In genomic region chr17:17414316-17414937, GRCh38 we compare ENCODE assay signal across 10 cellular contexts.
DNase-seq lines count a peak whose midpoint lies in the region; ATAC-seq and TF ChIP-seq lines count a peak whose summit lies in the region.
"Had no signal": no experiment of that assay in that cellular context is flagged by ENCODE, and none has a peak within 500 bp of the region (broad histone marks: within the 10 kb centered on the region; RNA-seq: fewer than 3 reads in every experiment).

No MANE protein-coding gene starts in this region.

- peak overlapping the region; percentile 29; the same call in 1 of the 2 replicates for H3K56ac ChIP-seq in IMR-90 (ENCODE audit: extremely low read depth, insufficient read depth, low read length)

- H3K4me2 ChIP-seq in IMR-90 (ENCODE audit: low read depth, low read length): peak overlapping the region; percentile 58

- peak overlapping the region; percentile 69 for H3K14ac ChIP-seq in IMR-90 (replicated peaks; ENCODE audit: low read depth, low read length)

- H4K20me1 ChIP-seq in IMR-90 (ENCODE audit: insufficient read depth, low read length): no peaks in the 10 kb centered on the region

- H2AFZ ChIP-seq in IMR-90 (replicated peaks; ENCODE audit: low read length, poor library complexity): peak overlapping the region; percentile 81
- H2AFZ ChIP-seq: parathyroid adenoma had no signal

- H3K36me3 Mint-ChIP-seq in brain: no peaks in the 10 kb centered on the region

- H3K27me3 Mint-ChIP-seq in brain: peaks cover 17% of the 10 kb centered on the region

- H3K9me3 ChIP-seq in IMR-90 (ENCODE audit: control insufficient read depth, insufficient read depth, low read length): no peaks in the 10 kb centered on the region
- H3K9me3 ChIP-seq in thoracic aorta: no peaks in the 10 kb centered on the region
- H3K9me3 ChIP-seq in WERI-Rb-1 (ENCODE audit: severe bottlenecking): no peaks in the 10 kb centered on the region

- H2BK20ac ChIP-seq in IMR-90 (ENCODE audit: low read depth, low read length): peak overlapping the region; percentile 79

- H4K91ac ChIP-seq in IMR-90 (ENCODE audit: insufficient read depth, low read depth, low read length): peak overlapping the region; percentile 82

- TF ChIP-seq CTCF in IMR-90 (conservative IDR thresholded peaks at IDR 0.05; ENCODE audit: low read depth, low read length): no peak
- no peak for TF ChIP-seq CTCF in brain (conservative IDR thresholded peaks at IDR 0.05)
- TF ChIP-seq CTCF in thoracic aorta (IDR thresholded peaks at IDR 0.05): no peak
- no peak for TF ChIP-seq CTCF in WERI-Rb-1 (IDR thresholded peaks at IDR 0.05; ENCODE audit: low read depth, low read length)

- H3K27ac ChIP-seq in IMR-90 (ENCODE audit: insufficient read depth, low read length) (peak overlapping the region; percentile 62), thoracic aorta (no peak overlapping the region), WERI-Rb-1 (no peak overlapping the region)
- H3K27ac ChIP-seq: brain microvascular endothelial cell, parathyroid adenoma had no signal

- H3K36me3 ChIP-seq in IMR-90 (ENCODE audit: control insufficient read depth, insufficient read depth, low read length) (no peaks in the 10 kb centered on the region), thoracic aorta (no peaks in the 10 kb centered on the region), WERI-Rb-1 (no peaks in the 10 kb centered on the region)
- H3K36me3 ChIP-seq: brain microvascular endothelial cell had no signal

- H3K9me1 ChIP-seq in IMR-90 (ENCODE audit: insufficient read depth, low read length): peaks cover 19% of the 10 kb centered on the region

- peak overlapping the region in 4 of 5 experiments; percentile 44 to 96 (median 68) for H3K27ac Mint-ChIP-seq in brain

- peak overlapping the region; percentile 58 for H2AK9ac ChIP-seq in IMR-90 (replicated peaks; ENCODE audit: low read depth, low read length, poor library complexity)

- peak overlapping the region; percentile 88 for H3K4ac ChIP-seq in IMR-90 (ENCODE audit: low read depth, low read length)

- H2BK15ac ChIP-seq in IMR-90 (ENCODE audit: low read depth, low read length): peak overlapping the region; percentile 67; the same call in 2 of the 3 replicates

- peaks cover 58% of the 10 kb centered on the region for H3K4me1 Mint-ChIP-seq in brain

- POLR2A ChIA-PET in IMR-90 (lab: Charles Lee; ENCODE audit: unreplicated experiment): no interaction called here

- H2BK120ac ChIP-seq in IMR-90 (ENCODE audit: low read depth, low read length): peak overlapping the region; percentile 88

- peak overlapping the region; percentile 77 to 83 for H4K8ac ChIP-seq in IMR-90 (ENCODE audit: low read depth in 2 of 2, low read length in 2 of 2)

- H3K9ac ChIP-seq in IMR-90 (ENCODE audit: low read depth, low read length): peak overlapping the region; percentile 19; the same call in 1 of the 2 replicates
- H3K9ac ChIP-seq: parathyroid adenoma had no signal

- 50% methylated on average over 2 of the region's 15 CpGs; no CpG with 5 or more reads in 1 of the 2 experiments for WGBS in IMR-90 (ENCODE audit: extremely low coverage in 2 of 2, insufficient read length in 1 of 2), 2 experiments

- H3K4me3 Mint-ChIP-seq in brain: peak overlapping the region in 1 of 5 experiments; percentile 72

- intact Hi-C loops in IMR-90 (cut with micrococcal nuclease): no loop called here

- H3K9me3 Mint-ChIP-seq in brain: peaks cover 0 to 9% (median 0%) of the 10 kb centered on the region in 5 experiments

- H3K4me1 ChIP-seq in IMR-90 (ENCODE audit: control insufficient read depth, insufficient read depth, low read length) (peaks cover 25% of the 10 kb centered on the region), thoracic aorta (ENCODE audit: control insufficient read depth in 1 of 2, low read depth in 2 of 2) (peaks cover 0 to 24% of the 10 kb centered on the region in 2 donors)
- H3K4me1 ChIP-seq: parathyroid adenoma had no signal

- H3K23ac ChIP-seq in IMR-90 (ENCODE audit: low read depth, low read length): 0 out of 2 replicates have a peak overlapping the region, but pooled peaks have one; percentile 16

- peak overlapping the region; percentile 97 for H2BK5ac ChIP-seq in IMR-90 (ENCODE audit: low read depth, low read length, poor library complexity, severe bottlenecking)

- H3K4me3 ChIP-seq in IMR-90 (ENCODE audit: insufficient read depth, low read depth, low read length) (no peak overlapping the region), thoracic aorta (peak overlapping the region; percentile 20), WERI-Rb-1 (ENCODE audit: low read depth, low read length) (no peak overlapping the region)

- no peak for TF ChIP-seq POLR2A in IMR-90 (IDR thresholded peaks at IDR 0.05; ENCODE audit: low read depth, low read length)

- TF ChIP-seq RAD21 in IMR-90 (IDR thresholded peaks at IDR 0.05; ENCODE audit: low read length): no peak

- CTCF ChIA-PET in IMR-90 (lab: Yijun Ruan, JAX): interaction anchor here (0.6 kb wide), 1 partner anchor 45 kb away, joined by 3 read pairs; no protein-coding TSS in a partner anchor

- no peaks in the 10 kb centered on the region for H3K79me1 ChIP-seq in IMR-90 (ENCODE audit: low read depth in 1 of 2, low read length in 2 of 2)

- peak; percentile 70 for ATAC-seq in IMR-90 (ENCODE audit: low read depth)
- ATAC-seq in thoracic aorta (ENCODE audit: insufficient number of reproducible peaks, low FRiP score, low read depth): no peak
- ATAC-seq in HG03039 (IDR thresholded peaks at IDR 0.05; ENCODE audit: unreplicated experiment): no peak
- no peak for ATAC-seq in HG03045 (IDR thresholded peaks at IDR 0.05; ENCODE audit: unreplicated experiment)

- in situ Hi-C loops in IMR-90 (cut with MboI; ENCODE audit: low sequenced_read_pairs): no loop called here

- H3K18ac ChIP-seq in IMR-90 (ENCODE audit: low read depth, low read length): peak overlapping the region; percentile 55

- DNase-seq in IMR-90 (peak; percentile 80), inferior parietal cortex (ENCODE audit: extremely low spot score) (peak; percentile 60), thoracic aorta (ENCODE audit: low spot score) (no peak), 8988T (no peak), WERI-Rb-1 (no peak)
- DNase-seq: brain microvascular endothelial cell had no signal

- H2AK5ac ChIP-seq in IMR-90 (ENCODE audit: low read depth, low read length): peak overlapping the region; percentile 89

- H3K27me3 ChIP-seq in IMR-90 (ENCODE audit: control insufficient read depth, insufficient read depth, low read length): no peaks in the 10 kb centered on the region
- no peaks in the 10 kb centered on the region for H3K27me3 ChIP-seq in thoracic aorta (replicated peaks; ENCODE audit: insufficient read depth)
- no peaks in the 10 kb centered on the region for H3K27me3 ChIP-seq in WERI-Rb-1 (ENCODE audit: insufficient read depth, low read depth, severe bottlenecking)
- H3K27me3 ChIP-seq: brain microvascular endothelial cell had no signal

- BruUV-seq in IMR-90 (replicated peaks; lab: Mats Ljungman, UMichigan): no TSS peak

- dilution Hi-C loops in IMR-90 (cut with HindIII; ENCODE audit: low sequenced_read_pairs, unreplicated experiment): no loop called here

- peak overlapping the region; percentile 58 for H4K5ac ChIP-seq in IMR-90 (ENCODE audit: low read depth, low read length)

TF ChIP-seq in IMR-90, 13 proteins besides CTCF, POLR2A, EP300 and RAD21:
- TF ChIP-seq CEBPB (IDR thresholded peaks at IDR 0.05; ENCODE audit: low read depth, low read length) (no peak), FOS (IDR thresholded peaks at IDR 0.05; ENCODE audit: low read depth, low read length) (peak; percentile 5; the same call in 1 of the 2 replicates), MAZ (IDR thresholded peaks at IDR 0.05; ENCODE audit: borderline replicate concordance, low read depth, low read length) (no peak)
TF ChIP-seq in IMR-90: peak in this region for 1.

Comparison
In these comparisons a context has a peak if more than half of its experiments do, and no peak if none do; other contexts are left out.
1. DNase-seq: peak in IMR-90 (single experiment) and inferior parietal cortex (single experiment); none in thoracic aorta (single experiment), 8988T (single experiment) and WERI-Rb-1 (single experiment).